ENCODE assay signal across 24 cellular contexts in genomic region chr11:96280444-96280843, GRCh38.
DNase-seq lines count a peak whose midpoint lies in the region; ATAC-seq and TF ChIP-seq lines count a peak whose summit lies in the region.
"Had no signal": no experiment of that assay in that cellular context is flagged by ENCODE, and none has a peak within 500 bp of the region (broad histone marks: within the 10 kb centered on the region; RNA-seq: fewer than 3 reads in every experiment).

No MANE protein-coding gene starts in this region.

- in situ Hi-C loops in mammary epithelial cell (cut with MboI; ENCODE audit: low sequenced_read_pairs in 2 of 2): no loop called here
- in situ Hi-C loops in transverse colon (cut with MboI; ENCODE audit: low pct_ligation_motif_present in 1 of 4, low pct_unique_long_range_greater_than_20kb in 1 of 4, low sequenced_read_pairs in 3 of 4): no loop called here

- 100% methylated on average over 1 of the region's 1 CpG for WGBS in mammary epithelial cell (ENCODE audit: low coverage, missing lambda C conversion rate)
- 74% methylated on average over 1 of the region's 1 CpG; no CpG with 5 or more reads in 1 of the 2 donors for WGBS in transverse colon (ENCODE audit: low coverage in 1 of 2), 2 donors
- WGBS in aorta, 2 donors: 98 to 100% methylated on average over 1 of the region's 1 CpG

- no peaks in the 10 kb centered on the region for H3K36me3 Mint-ChIP-seq in MCF 10A (ENCODE audit: insufficient read depth, unreplicated experiment)

- H2AFZ ChIP-seq in mammary epithelial cell (ENCODE audit: low read depth, low read length): no peak overlapping the region

- H3K27me3 ChIP-seq in mammary epithelial cell (ENCODE audit: insufficient read depth, low read length) (no peaks in the 10 kb centered on the region), RWPE2 (ENCODE audit: insufficient read depth, poor library complexity, severe bottlenecking) (no peaks in the 10 kb centered on the region), foreskin keratinocyte (no peaks in the 10 kb centered on the region), transverse colon (no peaks in the 10 kb centered on the region), aorta (ENCODE audit: control insufficient read depth in 1 of 2, insufficient read depth in 2 of 2, low read length in 1 of 2) (no peaks in the 10 kb centered on the region), colonic mucosa (no peaks in the 10 kb centered on the region)
- H3K27me3 ChIP-seq: ascending aorta, esophagus muscularis mucosa, MG63, thyroid gland had no signal

- H3K9ac ChIP-seq in mammary epithelial cell (ENCODE audit: insufficient read depth, low read length) (no peak overlapping the region), colonic mucosa (ENCODE audit: low read depth in 2 of 2, low read length in 2 of 2) (no peak overlapping the region)

- peak overlapping the region; percentile 89 for H3K27ac ChIP-seq in mammary epithelial cell (ENCODE audit: insufficient read depth, low read depth, low read length)
- peak overlapping the region; percentile 85 for H3K27ac ChIP-seq in RWPE2 (ENCODE audit: poor library complexity, severe bottlenecking)
- H3K27ac ChIP-seq in foreskin keratinocyte: peak overlapping the region; percentile 66
- peak overlapping the region; percentile 58 to 68 (median 62) for H3K27ac ChIP-seq in transverse colon
- no peak overlapping the region for H3K27ac ChIP-seq in aorta (ENCODE audit: low read depth in 1 of 2, low read length in 2 of 2)
- no peak overlapping the region for H3K27ac ChIP-seq in colonic mucosa
- H3K27ac ChIP-seq: ascending aorta, C4-2B, esophagus muscularis mucosa, thyroid gland had no signal

- TF ChIP-seq POLR2A in transverse colon (IDR thresholded peaks at IDR 0.05): no peak

- DNase-seq in mammary epithelial cell (no peak), MCF 10A (ENCODE audit: unreplicated experiment) (no peak), RWPE2 (ENCODE audit: low spot score) (no peak), foreskin keratinocyte (no peak), transverse colon (no peak), GM19238 (ENCODE audit: insufficient read length, low spot score) (no peak), aorta (no peak), colonic mucosa (no peak)
- DNase-seq: activated gamma-delta T cell treated with Interleukin-2 at 50 U/mL for 16 hours; effector CD4-positive, alpha-beta T cell; H7; kidney glomerular epithelial cell; MG63; NCI-H1436; NCI-H524 treated with DMSO at 0.1 percent for 48 hours; stimulated activated CD4-positive, alpha-beta T cell treated with anti-CD3 and anti-CD28 coated beads, Interleukin-2, amount 100 ng/mL, for 24 hours; stimulated activated naive CD4-positive, alpha-beta T cell; thyroid gland had no signal

- BruUV-seq in mammary epithelial cell (replicated peaks; lab: Mats Ljungman, UMichigan) (no TSS peak), MCF 10A (replicated peaks; lab: Mats Ljungman, UMichigan) (no TSS peak)

- H3K36me3 ChIP-seq in mammary epithelial cell (ENCODE audit: insufficient read depth, low read length) (no peaks in the 10 kb centered on the region), RWPE2 (ENCODE audit: low read depth) (no peaks in the 10 kb centered on the region), transverse colon (no peaks in the 10 kb centered on the region), aorta (ENCODE audit: control insufficient read depth in 1 of 2, insufficient read depth in 2 of 2, low read length in 1 of 2) (no peaks in the 10 kb centered on the region), colonic mucosa (no peaks in the 10 kb centered on the region)
- H3K36me3 ChIP-seq: ascending aorta, esophagus muscularis mucosa, MG63, thyroid gland had no signal

- no peak overlapping the region for H3K4me3 Mint-ChIP-seq in MCF 10A (ENCODE audit: unreplicated experiment)
- H3K4me3 Mint-ChIP-seq: central memory CD8-positive, alpha-beta T cell; IgD-negative memory B cell; natural killer cell treated with Interleukin-12 subunit alpha and Interleukin-12 subunit beta and Interleukin-15 and Interleukin-18, amount 100 ng/mL, for 72 hours had no signal

- POLR2A ChIA-PET in MCF 10A (lab: Yijun Ruan, JAX): interaction anchor here (0.8 to 4.4 kb wide), 10 partner anchors 15 to 126 kb away, joined by 3 to 32 read pairs (median 6); partner anchors contain the start of gene MAML2

- peaks cover 36% of the 10 kb centered on the region for H3K4me1 ChIP-seq in mammary epithelial cell (ENCODE audit: insufficient read depth, low read length)
- peaks cover 37% of the 10 kb centered on the region for H3K4me1 ChIP-seq in RWPE2 (ENCODE audit: insufficient read depth, poor library complexity, severe bottlenecking)
- peaks cover 33% of the 10 kb centered on the region for H3K4me1 ChIP-seq in foreskin keratinocyte
- peaks cover 20 to 77% (median 45%) of the 10 kb centered on the region in 4 donors for H3K4me1 ChIP-seq in transverse colon
- H3K4me1 ChIP-seq in aorta (ENCODE audit: control insufficient read depth in 1 of 2, insufficient read depth in 2 of 2, low read length in 2 of 2): no peaks in the 10 kb centered on the region
- peaks cover 3% of the 10 kb centered on the region for H3K4me1 ChIP-seq in colonic mucosa

- intact Hi-C loops in mammary epithelial cell (cut with micrococcal nuclease) (no loop called here), MCF 10A (cut with micrococcal nuclease) (no loop called here), transverse colon (cut with DNase I; ENCODE audit: low total_unique reads) (no loop called here), aorta (cut with DNase I) (no loop called here), colonic mucosa (cut with DNase I) (no loop called here)

- H3K27me3 Mint-ChIP-seq in MCF 10A (ENCODE audit: insufficient read depth, unreplicated experiment): no peaks in the 10 kb centered on the region
- H3K27me3 Mint-ChIP-seq: central memory CD8-positive, alpha-beta T cell; IgD-negative memory B cell; natural killer cell treated with Interleukin-12 subunit alpha and Interleukin-12 subunit beta and Interleukin-15 and Interleukin-18, amount 100 ng/mL, for 72 hours had no signal

- H3K79me2 ChIP-seq in mammary epithelial cell (ENCODE audit: insufficient read depth, low read length): peaks cover 28% of the 10 kb centered on the region

- CTCF ChIA-PET in mammary epithelial cell (lab: Charles Lee; ENCODE audit: low non-redundant PET) (no interaction called here), MCF 10A (lab: Yijun Ruan, JAX) (interaction anchor here (1.2 to 3.8 kb wide), 4 partner anchors 37 to 62 kb away, joined by 3 to 28 read pairs (median 6); partner anchors contain the start of gene MAML2)

- peak overlapping the region; percentile 34 for H3K4me2 ChIP-seq in mammary epithelial cell (ENCODE audit: insufficient read depth, low read depth, low read length)

- TF ChIP-seq EP300 in transverse colon (IDR thresholded peaks at IDR 0.05; ENCODE audit: low read depth): no peak

- no peaks in the 10 kb centered on the region for H3K9me3 Mint-ChIP-seq in MCF 10A (ENCODE audit: unreplicated experiment)
- H3K9me3 Mint-ChIP-seq: central memory CD8-positive, alpha-beta T cell; IgD-negative memory B cell had no signal

- H3K27ac Mint-ChIP-seq in MCF 10A (ENCODE audit: low read depth, unreplicated experiment): no peak overlapping the region
- H3K27ac Mint-ChIP-seq: natural killer cell treated with Interleukin-12 subunit alpha and Interleukin-12 subunit beta and Interleukin-15 and Interleukin-18, amount 100 ng/mL, for 72 hours had no signal

- H3K4me1 Mint-ChIP-seq in MCF 10A (ENCODE audit: insufficient read depth, unreplicated experiment): peaks cover 35% of the 10 kb centered on the region

- dilution Hi-C loops in mammary epithelial cell (cut with HindIII; ENCODE audit: low sequenced_read_pairs): no loop called here

- no peaks in the 10 kb centered on the region for H3K9me3 ChIP-seq in mammary epithelial cell (replicated peaks; ENCODE audit: insufficient read depth, low read length)
- H3K9me3 ChIP-seq in RWPE2 (ENCODE audit: severe bottlenecking): no peaks in the 10 kb centered on the region
- no peaks in the 10 kb centered on the region for H3K9me3 ChIP-seq in transverse colon
- no peaks in the 10 kb centered on the region for H3K9me3 ChIP-seq in aorta (ENCODE audit: control insufficient read depth, low read length)
- H3K9me3 ChIP-seq in colonic mucosa: no peaks in the 10 kb centered on the region
- H3K9me3 ChIP-seq: ascending aorta, esophagus muscularis mucosa, MG63, thyroid gland had no signal

- no peaks in the 10 kb centered on the region for H4K20me1 ChIP-seq in mammary epithelial cell (ENCODE audit: insufficient read depth, low read length)

- TF ChIP-seq CTCF in mammary epithelial cell (conservative IDR thresholded peaks at IDR 0.05 in 1 of 2, IDR thresholded peaks at IDR 0.05 in 1 of 2; ENCODE audit: extremely low read depth in 1 of 2, insufficient read depth in 1 of 2, low read depth in 1 of 2, low read length in 2 of 2) (no peak), MCF 10A (IDR thresholded peaks at IDR 0.05; ENCODE audit: unreplicated experiment) (no peak), RWPE2 (IDR thresholded peaks at IDR 0.05; ENCODE audit: poor library complexity, severe bottlenecking) (no peak), foreskin keratinocyte (conservative IDR thresholded peaks at IDR 0.05) (no peak), transverse colon (IDR thresholded peaks at IDR 0.05) (no peak), colonic mucosa (IDR thresholded peaks at IDR 0.05) (no peak)

- ATAC-seq in RWPE2 (ENCODE audit: low read depth) (no peak), foreskin keratinocyte (no peak), aorta (ENCODE audit: low FRiP score) (no peak)
- ATAC-seq: natural killer cell treated with Interleukin-12 subunit alpha and Interleukin-12 subunit beta and Interleukin-15 and Interleukin-18, amount 100 ng/mL, for 72 hours had no signal

- H3K4me3 ChIP-seq in mammary epithelial cell (replicated peaks in 1 of 3; ENCODE audit: insufficient read depth in 1 of 3, low read depth in 2 of 3, low read length in 3 of 3) (no peak overlapping the region), RWPE2 (ENCODE audit: severe bottlenecking) (no peak overlapping the region), transverse colon (no peak overlapping the region), aorta (ENCODE audit: low read length in 2 of 2) (no peak overlapping the region), colonic mucosa (no peak overlapping the region)
- H3K4me3 ChIP-seq: ascending aorta, esophagus muscularis mucosa, MG63, thyroid gland had no signal

Comparison
In these comparisons a context has a peak if more than half of its experiments do, and no peak if none do; other contexts are left out.
1. H3K27ac ChIP-seq: peak in mammary epithelial cell (single experiment), RWPE2 (single experiment), foreskin keratinocyte (single experiment) and transverse colon (4 of 4); none in aorta (0 of 2) and colonic mucosa (single experiment).